ENCODE assay signal across 9 cellular contexts in the genomic region with DNA sequence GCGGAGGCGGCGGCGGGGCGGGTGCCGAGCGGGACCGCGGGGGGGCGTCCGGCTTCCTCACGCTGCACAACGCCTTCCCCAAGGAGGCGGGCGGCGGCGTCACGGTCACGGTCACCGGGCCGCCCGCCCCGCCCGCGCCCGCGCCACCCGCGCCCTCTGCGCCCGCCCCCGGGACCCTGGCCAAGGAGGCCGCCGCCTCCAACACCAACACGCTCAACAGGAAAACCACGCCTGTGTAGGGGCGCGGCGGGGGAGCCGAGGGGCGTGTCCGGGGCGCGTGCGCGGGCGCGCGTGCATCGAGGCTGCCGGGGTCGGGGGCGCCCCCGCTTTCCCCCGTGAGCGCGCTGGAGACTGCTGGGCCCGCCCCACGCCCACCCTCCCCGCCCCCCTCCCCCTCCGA. TPM values are rescaled to one million over a fixed set of nuclear protein-coding genes. Genes with fewer than 3 reads are reported as not detected.
DNase-seq lines count a peak whose midpoint lies in the region; ATAC-seq, FAIRE-seq and TF ChIP-seq lines count a peak whose summit lies in the region.
"Had no signal": no experiment of that assay in that cellular context is flagged by ENCODE, and none has a peak within 500 bp of the region (broad histone marks: within the 10 kb centered on the region; RNA-seq: fewer than 3 reads in every experiment).

No MANE protein-coding gene starts in this region.

- intact Hi-C loops in mucosa of descending colon (cut with DNase I, micrococcal nuclease) = no loop called here

- peak overlapping the region; percentile 69; the same call in 1 of the 2 replicates for H3K9ac ChIP-seq in BLaER1

- H3K9me3 ChIP-seq in BLaER1 (no peaks in the 10 kb centered on the region), mucosa of descending colon (no peaks in the 10 kb centered on the region)

- peaks cover 66% of the 10 kb centered on the region for H3K4me1 ChIP-seq in BLaER1
- H3K4me1 ChIP-seq in mucosa of descending colon (ENCODE audit: low read depth) = peaks cover 3% of the 10 kb centered on the region

- H3K27ac ChIP-seq in BLaER1 = peak overlapping the region; percentile 74; the same call in 1 of the 2 replicates

- peak; percentile 13 for ATAC-seq in mucosa of descending colon
- no peak for ATAC-seq in GM18868 (IDR thresholded peaks at IDR 0.05; ENCODE audit: unreplicated experiment)
- ATAC-seq in GM19351 (IDR thresholded peaks at IDR 0.05; ENCODE audit: unreplicated experiment) = no peak

- TF ChIP-seq CTCF in mucosa of descending colon (IDR thresholded peaks at IDR 0.05) = no peak
- TF ChIP-seq CTCF in GM13976 (IDR thresholded peaks at IDR 0.05; ENCODE audit: borderline replicate concordance, control extremely low read depth, extremely low read depth, insufficient read depth, missing control alignments) = no peak

- peak overlapping the region; percentile 88 for H3K4me2 ChIP-seq in BLaER1

- in situ Hi-C loops in GM13976 (cut with MboI; ENCODE audit: low sequenced_read_pairs, unreplicated experiment) = no loop called here

- FAIRE-seq in HTR-8/SVneo (lab: Jason Lieb, UNC) = peak; percentile 33

- H3K36me3 ChIP-seq in BLaER1 = no peaks in the 10 kb centered on the region
- H3K36me3 ChIP-seq in mucosa of descending colon (ENCODE audit: low read depth) = no peaks in the 10 kb centered on the region

- DNase-seq in HTR-8/SVneo (ENCODE audit: insufficient read length, low spot score) = no peak
- DNase-seq in dermis blood vessel endothelial cell = peak; percentile 59
- DNase-seq in mucosa of descending colon = peak in 2 of 3 donors; percentile 34 to 52
- no peak for DNase-seq in NCI-H2171 (lab: John Stamatoyannopoulos, UW)
- no peak for DNase-seq in GM13976 (ENCODE audit: low spot score)
- DNase-seq: SHP77 had no signal

- H3K4me3 ChIP-seq in BLaER1 = peak overlapping the region; percentile 66
- no peak overlapping the region for H3K4me3 ChIP-seq in mucosa of descending colon

- H4K20me1 ChIP-seq in BLaER1 = no peaks in the 10 kb centered on the region

- H3K27me3 ChIP-seq in BLaER1 = peaks cover 35% of the 10 kb centered on the region

RNA-seq across cellular contexts. Expression of a gene that starts 8.8 kb away (rescaled TPM):
- 0.84 and 0.85 TPM in 2 replicates for total RNA-seq in dermis blood vessel endothelial cell
- total RNA-seq in mucosa of descending colon = not detected

RNA-seq across cellular contexts. Expression of a gene that starts 19.9 kb away (rescaled TPM):
- total RNA-seq in dermis blood vessel endothelial cell = 0.14 and 0.17 TPM in 2 replicates
- under 1 TPM in 2 of 3 donors, not detected in 1; 0.07 to 0.09 TPM for total RNA-seq in mucosa of descending colon

Comparison
In these comparisons a context has a peak if more than half of its experiments do, and no peak if none do; other contexts are left out.
1. DNase-seq: peak in dermis blood vessel endothelial cell (single experiment) and mucosa of descending colon (2 of 3); none in HTR-8/SVneo (single experiment), NCI-H2171 (single experiment) and GM13976 (single experiment).